ENCODE assay signal across 8 cellular contexts in genomic region chr5:139787568-139788293, GRCh38. TPM values are rescaled to one million over a fixed set of nuclear protein-coding genes. Genes with fewer than 3 reads are reported as not detected.
DNase-seq lines count a peak whose midpoint lies in the region; ATAC-seq and TF ChIP-seq lines count a peak whose summit lies in the region.

No MANE protein-coding gene starts in this region.

- BruUV-seq in mammary epithelial cell (replicated peaks; lab: Mats Ljungman, UMichigan) = no TSS peak

- H3K4me1 Mint-ChIP-seq in WTC11 = peaks cover 4% of the 10 kb centered on the region

- dilution Hi-C loops in mammary epithelial cell (cut with HindIII; ENCODE audit: low sequenced_read_pairs) = no loop called here

- 4% methylated on average over 10 of the region's 57 CpGs for WGBS in mammary epithelial cell (ENCODE audit: low coverage, missing lambda C conversion rate)
- 0 to 1% (median 0%) methylated on average over 28 to 57 of the region's 57 CpGs for WGBS in spleen, 5 donors

- intact Hi-C loops in mammary epithelial cell (cut with micrococcal nuclease) (loop anchor here (1.0 to 5.0 kb wide), 6 partner anchors 57 to 370 kb away; no protein-coding TSS in a partner anchor), spleen (cut with DNase I; ENCODE audit: low total_unique reads) (loop anchor here (2.0 to 5.0 kb wide), 3 partner anchors 60 to 183 kb away; no protein-coding TSS in a partner anchor)

- H2AFZ ChIP-seq in mammary epithelial cell (ENCODE audit: low read depth, low read length) = peak overlapping the region; percentile 100

- H3K4me1 ChIP-seq in mammary epithelial cell (ENCODE audit: insufficient read depth, low read length) = peaks cover 8% of the 10 kb centered on the region
- H3K4me1 ChIP-seq in spleen = peaks cover 3 to 16% (median 12%) of the 10 kb centered on the region in 6 donors

- no peak overlapping the region for H3K27ac Mint-ChIP-seq in WTC11

- H3K4me3 ChIP-seq in mammary epithelial cell (replicated peaks in 1 of 3; ENCODE audit: insufficient read depth in 1 of 3, low read depth in 2 of 3, low read length in 3 of 3) (peak overlapping the region; percentile 50 to 79 (median 60)), spleen (peak overlapping the region; percentile 32 to 74 (median 62))

- peaks cover 66% of the 10 kb centered on the region for H3K27me3 Mint-ChIP-seq in WTC11 (ENCODE audit: low read depth)

- H4K20me1 ChIP-seq in mammary epithelial cell (ENCODE audit: insufficient read depth, low read length) = no peaks in the 10 kb centered on the region

- H3K9me3 ChIP-seq in mammary epithelial cell (replicated peaks; ENCODE audit: insufficient read depth, low read length) (no peaks in the 10 kb centered on the region), spleen (no peaks in the 10 kb centered on the region)

- no peak for TF ChIP-seq POLR2A in spleen (IDR thresholded peaks at IDR 0.05)

- H3K27ac ChIP-seq in mammary epithelial cell (ENCODE audit: insufficient read depth, low read depth, low read length) = peak overlapping the region; percentile 34
- H3K27ac ChIP-seq in spleen = peak overlapping the region in 4 of 8 donors; percentile 25 to 54 (median 36)

- DNase-seq in GM13977 (ENCODE audit: low spot score) = peak; percentile 95
- peak; percentile 59 for DNase-seq in NCI-H2107 (lab: John Stamatoyannopoulos, UW)
- peak; percentile 94 for DNase-seq in WTC11 (ENCODE audit: low spot score)
- DNase-seq in mammary epithelial cell = peak; percentile 69
- DNase-seq in inferior parietal cortex (ENCODE audit: extremely low spot score) = peak; percentile 90
- DNase-seq in spleen = peak; percentile 94
- DNase-seq in cerebellar nuclear complex (lab: John Stamatoyannopoulos, UW) = no peak

- no peaks in the 10 kb centered on the region for H3K36me3 Mint-ChIP-seq in WTC11

- H3K36me3 ChIP-seq in mammary epithelial cell (ENCODE audit: insufficient read depth, low read length) = no peaks in the 10 kb centered on the region
- H3K36me3 ChIP-seq in spleen = no peaks in the 10 kb centered on the region

- peak overlapping the region; percentile 54 for H3K9ac ChIP-seq in mammary epithelial cell (ENCODE audit: insufficient read depth, low read length)

- H3K79me2 ChIP-seq in mammary epithelial cell (ENCODE audit: insufficient read depth, low read length) = no peaks in the 10 kb centered on the region

- H3K27me3 ChIP-seq in mammary epithelial cell (ENCODE audit: insufficient read depth, low read length) = no peaks in the 10 kb centered on the region
- H3K27me3 ChIP-seq in spleen (replicated peaks in 1 of 7) = peaks cover 0 to 40% (median 0%) of the 10 kb centered on the region in 7 donors

- in situ Hi-C loops in GM13977 (cut with MboI; ENCODE audit: low pct_unique_long_range_greater_than_20kb, low sequenced_read_pairs, unreplicated experiment) (loop anchor here (10.0 to 25.0 kb wide), 3 partner anchors 67 to 375 kb away; no protein-coding TSS in a partner anchor), mammary epithelial cell (cut with MboI; ENCODE audit: low sequenced_read_pairs in 2 of 2) (loop anchor here (5.0 to 25.0 kb wide), 4 partner anchors 57 to 375 kb away; no protein-coding TSS in a partner anchor)

- POLR2A ChIA-PET in WTC11 (lab: Charles Lee) = interaction anchor here (0.7 kb wide), 1 partner anchor 12 kb away, joined by 4 read pairs; no protein-coding TSS in a partner anchor

- TF ChIP-seq CTCF in GM13977 (IDR thresholded peaks at IDR 0.05; ENCODE audit: extremely low read depth, insufficient read depth, missing control alignments) (peak; percentile 94), WTC11 (IDR thresholded peaks at IDR 0.05) (peak; percentile 98), mammary epithelial cell (conservative IDR thresholded peaks at IDR 0.05 in 1 of 2, IDR thresholded peaks at IDR 0.05 in 1 of 2; ENCODE audit: extremely low read depth in 1 of 2, insufficient read depth in 1 of 2, low read depth in 1 of 2, low read length in 2 of 2) (peak; percentile 65 to 95), spleen (IDR thresholded peaks at IDR 0.05 in 8 of 11, conservative IDR thresholded peaks at IDR 0.05 in 3 of 11) (peak; percentile 89 to 98 (median 96))

- H3K4me2 ChIP-seq in mammary epithelial cell (ENCODE audit: insufficient read depth, low read depth, low read length) = peak overlapping the region; percentile 99

- no peaks in the 10 kb centered on the region for H3K9me3 Mint-ChIP-seq in WTC11

- peak overlapping the region; percentile 91 for H3K4me3 Mint-ChIP-seq in WTC11

- CTCF ChIA-PET in WTC11 (lab: Charles Lee) = interaction anchor here (0.5 to 4.9 kb wide), 97 partner anchors 10 to 558 kb away, joined by 3 to 207 read pairs (median 4); partner anchors contain the start of genes CXXC5, DNAJC18 and PSD2
- CTCF ChIA-PET in mammary epithelial cell (lab: Charles Lee; ENCODE audit: low non-redundant PET) = interaction anchor here (0.6 to 2.6 kb wide), 13 partner anchors 35 to 1198 kb away, joined by 3 to 50 read pairs (median 4); no protein-coding TSS in a partner anchor

- ATAC-seq in HG02938 (IDR thresholded peaks at IDR 0.05; ENCODE audit: unreplicated experiment) (peak; percentile 83), WTC11 (peak; percentile 81)

TF ChIP-seq in WTC11, 78 proteins besides CTCF, POLR2A, EP300 and RAD21:
- TF ChIP-seq HMGXB4 (CRISPR knock-in tag; IDR thresholded peaks at IDR 0.05) (peak; percentile 72; the same call in 1 of the 2 replicates), RORB (CRISPR knock-in tag; IDR thresholded peaks at IDR 0.05) (no peak), ETV6 (CRISPR knock-in tag; IDR thresholded peaks at IDR 0.05) (0 out of 2 replicates have a peak, but pooled peaks have one; percentile 53), NFATC4 (CRISPR knock-in tag; IDR thresholded peaks at IDR 0.05) (no peak), EMX1 (CRISPR knock-in tag; IDR thresholded peaks at IDR 0.05) (no peak), IRF2 (CRISPR knock-in tag; IDR thresholded peaks at IDR 0.05; ENCODE audit: borderline replicate concordance, low read depth) (no peak), ZNF416 (CRISPR knock-in tag; IDR thresholded peaks at IDR 0.05) (no peak), MAX (CRISPR knock-in tag; IDR thresholded peaks at IDR 0.05) (0 out of 2 replicates have a peak, but pooled peaks have one; percentile 6), ATF3 (CRISPR knock-in tag; conservative IDR thresholded peaks at IDR 0.05) (no peak), ZNF121 (CRISPR knock-in tag; IDR thresholded peaks at IDR 0.05) (no peak), ZNF396 (CRISPR knock-in tag; IDR thresholded peaks at IDR 0.05; ENCODE audit: borderline replicate concordance) (no peak), FOXK1 (CRISPR knock-in tag; IDR thresholded peaks at IDR 0.05) (no peak), ZBTB21 (CRISPR knock-in tag; IDR thresholded peaks at IDR 0.05; ENCODE audit: borderline replicate concordance) (no peak), ZNF317 (CRISPR knock-in tag; IDR thresholded peaks at IDR 0.05; ENCODE audit: borderline replicate concordance, low read depth) (no peak), CREM (CRISPR knock-in tag; IDR thresholded peaks at IDR 0.05) (0 out of 2 replicates have a peak, but pooled peaks have one; percentile 56), FOXP1 (CRISPR knock-in tag; IDR thresholded peaks at IDR 0.05; ENCODE audit: borderline replicate concordance) (0 out of 2 replicates have a peak, but pooled peaks have one; percentile 14), ZNF512 (CRISPR knock-in tag; IDR thresholded peaks at IDR 0.05; ENCODE audit: borderline replicate concordance) (no peak)
TF ChIP-seq in WTC11: peak in this region for 5.

RNA-seq across cellular contexts. Expression of gene PSD2, which starts 7.9 kb away (rescaled TPM):
- 0.55 to 0.57 TPM (median 0.57 TPM) in 3 replicates for total RNA-seq in WTC11 (2021)
- under 1 TPM; under 0.01 to 0.07 TPM for total RNA-seq in mammary epithelial cell
- polyA plus RNA-seq in mammary epithelial cell = not detected
- polyA minus RNA-seq in mammary epithelial cell = not detected
- under 1 TPM in 6 of 7 donors, not detected in 1; 0.09 to 0.42 (median 0.25) TPM for total RNA-seq in spleen
- polyA plus RNA-seq in spleen = under 1 TPM; 0.03 to 0.24 (median 0.05) TPM

Comparison
In these comparisons a context has a peak if more than half of its experiments do, and no peak if none do; other contexts are left out.
1. DNase-seq: peak in GM13977 (single experiment), NCI-H2107 (single experiment), WTC11 (single experiment), mammary epithelial cell (single experiment), inferior parietal cortex (single experiment) and spleen (single experiment); none in cerebellar nuclear complex (0 of 2).
2. Peak in every context shown above with its lines, with median percentiles within 50 percentile points of each other: CTCF ChIP-seq.